ENCODE assay signal across 24 cellular contexts in genomic region chrX:67570839-67571238, GRCh38. TPM values are rescaled to one million over a fixed set of nuclear protein-coding genes. Genes with fewer than 3 reads are reported as not detected.
A peak's percentile ranks its signal among the peaks of the same experiment; 100 is the strongest.
DNase-seq lines count a peak whose midpoint lies in the region; ATAC-seq and TF ChIP-seq lines count a peak whose summit lies in the region.
"Had no signal": no experiment of that assay in that cellular context is flagged by ENCODE, and none has a peak within 500 bp of the region (broad histone marks: within the 10 kb centered on the region; RNA-seq: fewer than 3 reads in every experiment).

No MANE protein-coding gene starts in this region.

- no peak overlapping the region for H2BK15ac ChIP-seq in neuronal stem cell (ENCODE audit: low read length)

- TF ChIP-seq CTCF in left ventricle myocardium inferior (IDR thresholded peaks at IDR 0.05; ENCODE audit: borderline replicate concordance) (no peak), glutamatergic neuron (IDR thresholded peaks at IDR 0.05; ENCODE audit: partially characterized antibody, unreplicated experiment) (no peak)

- H3K9me3 Mint-ChIP-seq in glutamatergic neuron (ENCODE audit: unreplicated experiment) = no peaks in the 10 kb centered on the region
- H3K9me3 Mint-ChIP-seq: CD4-positive, CD25-positive, alpha-beta regulatory T cell had no signal

- H3K36me3 Mint-ChIP-seq in glutamatergic neuron (ENCODE audit: unreplicated experiment) = no peaks in the 10 kb centered on the region
- H3K36me3 Mint-ChIP-seq: CD4-positive, CD25-positive, alpha-beta regulatory T cell had no signal

- H3K18ac ChIP-seq in neuronal stem cell (ENCODE audit: low read length) = no peak overlapping the region

- no peak overlapping the region for H4K91ac ChIP-seq in neuronal stem cell (ENCODE audit: low read depth, low read length, poor library complexity)

- peaks cover 4% of the 10 kb centered on the region for H3K4me1 Mint-ChIP-seq in glutamatergic neuron (ENCODE audit: low read depth, unreplicated experiment)

- no peak overlapping the region for H2BK5ac ChIP-seq in neuronal stem cell (ENCODE audit: low read length)

- H3K4me3 ChIP-seq in left ventricle myocardium inferior (no peak overlapping the region), right cardiac atrium (ENCODE audit: low read length) (no peak overlapping the region), neuronal stem cell (ENCODE audit: low read length in 2 of 2) (no peak overlapping the region)
- H3K4me3 ChIP-seq: BLaER1, SJSA1 had no signal

- H3K27ac ChIP-seq in left ventricle myocardium inferior (replicated peaks) (peak overlapping the region; percentile 30), right cardiac atrium (ENCODE audit: low read length) (no peak overlapping the region), neuronal stem cell (replicated peaks; ENCODE audit: low read length) (no peak overlapping the region)
- H3K27ac ChIP-seq: BLaER1, SJSA1 had no signal

- intact Hi-C loops in left ventricle myocardium inferior (cut with micrococcal nuclease) = no loop called here
- intact Hi-C loops in right cardiac atrium (cut with DNase I) = no loop called here

- H3K27me3 ChIP-seq in left ventricle myocardium inferior (ENCODE audit: low read depth) (no peaks in the 10 kb centered on the region), right cardiac atrium (ENCODE audit: control insufficient read depth, insufficient read depth) (no peaks in the 10 kb centered on the region), neuronal stem cell (ENCODE audit: control insufficient read depth in 3 of 3, insufficient read depth in 3 of 3, low read depth in 1 of 3, low read length in 3 of 3) (no peaks in the 10 kb centered on the region)
- H3K27me3 ChIP-seq: BLaER1, SJSA1 had no signal

- H3K36me3 ChIP-seq in left ventricle myocardium inferior (no peaks in the 10 kb centered on the region), neuronal stem cell (replicated peaks in 1 of 2; ENCODE audit: control insufficient read depth in 2 of 2, insufficient read depth in 2 of 2, low read length in 2 of 2) (no peaks in the 10 kb centered on the region)
- H3K36me3 ChIP-seq: SJSA1 had no signal

- H3K4me2 ChIP-seq in neuronal stem cell (ENCODE audit: insufficient read depth, low read length, poor library complexity, severe bottlenecking) = no peak overlapping the region
- H3K4me2 ChIP-seq: BLaER1 had no signal

- no peak overlapping the region for H4K8ac ChIP-seq in neuronal stem cell (ENCODE audit: low read depth, low read length)

- no peak overlapping the region for H3K4me3 Mint-ChIP-seq in glutamatergic neuron (ENCODE audit: unreplicated experiment)
- H3K4me3 Mint-ChIP-seq: CD4-positive, CD25-positive, alpha-beta regulatory T cell; H9 had no signal

- H3K4me1 ChIP-seq in left ventricle myocardium inferior (no peaks in the 10 kb centered on the region), right cardiac atrium (ENCODE audit: control insufficient read depth, insufficient read depth, low read length) (peaks cover 9% of the 10 kb centered on the region), neuronal stem cell (ENCODE audit: control insufficient read depth in 2 of 2, insufficient read depth in 1 of 2, low read depth in 1 of 2, low read length in 2 of 2) (peaks cover 0 to 7% of the 10 kb centered on the region in 2 donors)
- H3K4me1 ChIP-seq: BLaER1 had no signal

- no peak overlapping the region for H3K4ac ChIP-seq in neuronal stem cell (ENCODE audit: low read length)

- DNase-seq in left ventricle myocardium inferior = no peak
- no peak for DNase-seq in right cardiac atrium
- DNase-seq in RPMI7951 (ENCODE audit: low read depth) = peak; percentile 34
- DNase-seq in glutamatergic neuron = no peak
- DNase-seq in T1000 (lab: John Stamatoyannopoulos, UW) = no peak
- DNase-seq in neuronal stem cell (ENCODE audit: low spot score) = no peak
- DNase-seq: CD4-positive, CD25-positive, alpha-beta regulatory T cell; DMS153; DND-41; H9; KBM-7; MM.1S; NCI-H1694; NCI-H2029 treated with DMSO at 0.1 percent for 48 hours; NCI-H446 treated with DMSO at 0.1 percent for 48 hours; NCI-H526; NCI-H82; NK-92 treated with Interleukin-12 subunit alpha and Interleukin-12 subunit beta, amount 100 ng/mL, for 24 hours; PC-3; Right ventricle myocardium superior had no signal

- no peaks in the 10 kb centered on the region for H3K79me1 ChIP-seq in neuronal stem cell (ENCODE audit: low read depth, low read length)

- H3K23ac ChIP-seq in neuronal stem cell (ENCODE audit: low read depth, low read length, poor library complexity) = no peak overlapping the region

- ATAC-seq in right cardiac atrium (no peak), GM18519 (IDR thresholded peaks at IDR 0.05; ENCODE audit: low FRiP score, unreplicated experiment) (no peak)
- ATAC-seq: HepG2, PC-3 had no signal

- no peak overlapping the region for H3K14ac ChIP-seq in neuronal stem cell (ENCODE audit: low read length)

- H2BK120ac ChIP-seq in neuronal stem cell (ENCODE audit: low read depth, low read length) = no peak overlapping the region

- no peak overlapping the region for H2BK12ac ChIP-seq in neuronal stem cell (ENCODE audit: low read length)

- no peak overlapping the region for H3K9ac ChIP-seq in neuronal stem cell (ENCODE audit: low read depth, low read length, poor library complexity)
- H3K9ac ChIP-seq: BLaER1 had no signal

- H2AFZ ChIP-seq in neuronal stem cell (ENCODE audit: low read length) = no peak overlapping the region

- H3K9me3 ChIP-seq in left ventricle myocardium inferior (replicated peaks) (no peaks in the 10 kb centered on the region), right cardiac atrium (ENCODE audit: control insufficient read depth, low read length) (no peaks in the 10 kb centered on the region), neuronal stem cell (replicated peaks in 1 of 2; ENCODE audit: control insufficient read depth in 2 of 2, insufficient read depth in 1 of 2, low read depth in 1 of 2, low read length in 2 of 2) (no peaks in the 10 kb centered on the region)
- H3K9me3 ChIP-seq: BLaER1, SJSA1 had no signal

- no peak overlapping the region for H2AK5ac ChIP-seq in neuronal stem cell (ENCODE audit: low read depth, low read length)

- H3K27me3 Mint-ChIP-seq in glutamatergic neuron (ENCODE audit: unreplicated experiment) = no peaks in the 10 kb centered on the region
- H3K27me3 Mint-ChIP-seq: CD4-positive, CD25-positive, alpha-beta regulatory T cell had no signal

- peak overlapping the region; percentile 62 for H3K27ac Mint-ChIP-seq in glutamatergic neuron (ENCODE audit: unreplicated experiment)
- H3K27ac Mint-ChIP-seq: CD4-positive, CD25-positive, alpha-beta regulatory T cell; H9 had no signal

RNA-seq across cellular contexts. Expression of gene AR, which starts 27.0 kb away (rescaled TPM):
- total RNA-seq in left ventricle myocardium inferior = 18.4 TPM
- total RNA-seq in right cardiac atrium = 10 to 100 TPM; 13.1 to 20.5 (median 16.1) TPM
- polyA plus RNA-seq in right cardiac atrium = 3.4 TPM
- total RNA-seq in RPMI7951 (2014; rRNA removed; shearing (Covaris generic)) = 12.5 and 13.0 TPM in 2 replicates
- 0.56 TPM for total RNA-seq in glutamatergic neuron (ENCODE audit: unreplicated experiment)
- polyA plus RNA-seq in neuronal stem cell (2013, experiment 1 of 2) = 2.7 TPM
- 2.9 TPM for polyA plus RNA-seq in neuronal stem cell (2013, experiment 2 of 2)
- total RNA-seq: HepG2, PC-3 had no signal
- polyA plus RNA-seq: HepG2 had no signal
